Comparison of ENCODE assay signal across 15 cellular contexts in the genomic region with DNA sequence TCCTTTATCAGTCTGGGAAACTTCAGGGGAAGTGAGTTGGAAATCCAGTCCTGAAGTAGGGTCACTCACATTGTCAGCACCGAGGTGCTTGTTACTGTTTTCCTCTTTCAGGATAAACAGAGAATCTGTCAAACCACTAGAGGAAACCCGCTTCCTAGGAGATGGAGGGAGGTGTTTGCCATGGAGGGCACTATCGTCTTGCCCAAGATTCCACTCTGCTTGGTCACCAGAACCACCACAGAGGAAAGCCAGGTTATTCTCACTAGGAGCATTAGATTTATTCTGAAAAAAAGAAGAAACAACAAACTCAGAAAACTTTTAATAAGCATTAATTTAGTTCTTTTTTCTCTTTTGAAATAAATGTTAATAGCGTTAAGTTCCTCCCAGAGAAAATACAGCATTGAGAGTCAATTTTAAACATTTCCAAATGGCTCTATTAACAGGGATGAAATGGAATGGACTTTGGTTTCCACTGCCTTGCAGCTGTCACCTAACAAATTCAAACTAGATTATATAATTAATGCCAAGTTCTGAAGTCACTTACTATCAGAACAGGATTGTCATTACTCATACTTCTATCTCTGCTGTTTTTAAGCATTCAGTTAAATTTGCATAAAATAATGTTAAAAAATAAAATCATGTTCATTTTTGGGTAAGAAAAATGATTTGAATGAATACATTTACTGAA.
DNase-seq lines count a peak whose midpoint lies in the region; ATAC-seq and TF ChIP-seq lines count a peak whose summit lies in the region.
"Had no signal": no experiment of that assay in that cellular context is flagged by ENCODE, and none has a peak within 500 bp of the region (broad histone marks: within the 10 kb centered on the region; RNA-seq: fewer than 3 reads in every experiment).

No MANE protein-coding gene starts in this region.

- DNase-seq in Daoy (ENCODE audit: low read depth) = peak; percentile 3
- DNase-seq in M059J (ENCODE audit: low read depth) = peak; percentile 48
- peak; percentile 79 for DNase-seq in myocyte (ENCODE audit: low read depth)
- DNase-seq in GM10266 (ENCODE audit: extremely low spot score) = no peak
- DNase-seq in MV-4-11 (lab: John Stamatoyannopoulos, UW) = no peak
- DNase-seq: Calu3; CD8-positive, alpha-beta T cell; DMS 273 treated with DMSO at 0.1 percent for 48 hours; DMS53; DND-41; GOT3; H7; HFFc6 had no signal

- no peak for TF ChIP-seq CTCF in GM10266 (IDR thresholded peaks at IDR 0.05; ENCODE audit: control insufficient read depth, insufficient read depth, low read depth, missing control alignments)

- no peak for ATAC-seq in GM21381 (IDR thresholded peaks at IDR 0.05; ENCODE audit: unreplicated experiment)
- ATAC-seq: CD8-positive, alpha-beta T cell; HCT116 had no signal

Comparison
In these comparisons a context has a peak if more than half of its experiments do, and no peak if none do; other contexts are left out.
1. DNase-seq: peak in Daoy (single experiment), M059J (single experiment) and myocyte (single experiment); none in GM10266 (single experiment) and MV-4-11 (single experiment).